14 cellular contexts compared by ENCODE assay signal in genomic region chr20:31811796-31812728, GRCh38. TPM values are rescaled to one million over a fixed set of nuclear protein-coding genes. Genes with fewer than 3 reads are reported as not detected.
DNase-seq lines count a peak whose midpoint lies in the region; ATAC-seq, FAIRE-seq and TF ChIP-seq lines count a peak whose summit lies in the region.
"Had no signal": no experiment of that assay in that cellular context is flagged by ENCODE, and none has a peak within 500 bp of the region (broad histone marks: within the 10 kb centered on the region; RNA-seq: fewer than 3 reads in every experiment).

No MANE protein-coding gene starts in this region.

- no peak for TF ChIP-seq POLR2A in H54 (IDR thresholded peaks at IDR 0.05; ENCODE audit: low read depth, low read length)

- H3K36me3 Mint-ChIP-seq in osteocyte (ENCODE audit: unreplicated experiment): no peaks in the 10 kb centered on the region
- H3K36me3 Mint-ChIP-seq: CD8-positive, alpha-beta T cell had no signal

- H3K27me3 ChIP-seq in SJCRH30: no peaks in the 10 kb centered on the region
- H3K27me3 ChIP-seq: spleen had no signal

- no peaks in the 10 kb centered on the region for H3K9me3 Mint-ChIP-seq in osteocyte (ENCODE audit: unreplicated experiment)
- H3K9me3 Mint-ChIP-seq: CD8-positive, alpha-beta T cell had no signal

- H3K4me1 Mint-ChIP-seq in osteocyte (ENCODE audit: unreplicated experiment): peaks cover 65% of the 10 kb centered on the region

- H3K27ac ChIP-seq in SJCRH30: peak overlapping the region; percentile 74
- H3K27ac ChIP-seq: spleen, VCaP had no signal

- TF ChIP-seq CTCF in osteocyte (IDR thresholded peaks at IDR 0.05): no peak

- peaks cover 66% of the 10 kb centered on the region for H3K4me1 ChIP-seq in SJCRH30

- peak overlapping the region; percentile 93 for H3K27ac Mint-ChIP-seq in osteocyte (ENCODE audit: unreplicated experiment)
- H3K27ac Mint-ChIP-seq: CD8-positive, alpha-beta T cell had no signal

- peaks cover 13% of the 10 kb centered on the region for H3K36me3 ChIP-seq in SJCRH30
- H3K36me3 ChIP-seq: spleen had no signal

- DNase-seq in H54 (ENCODE audit: insufficient read length, low spot score): peak; percentile 62
- DNase-seq in SJCRH30: peak; percentile 99 to 100
- DNase-seq in fibroblast of gingiva (ENCODE audit: low read depth): peak; percentile 61
- DNase-seq in osteocyte (ENCODE audit: extremely low spot score, unreplicated experiment): no peak
- DNase-seq in NCI-H2171 (lab: John Stamatoyannopoulos, UW): no peak
- DNase-seq in SIG-M5 treated with dmso at 0.1 percent for 504 hours (lab: John Stamatoyannopoulos, UW; ENCODE audit: unreplicated experiment): no peak
- DNase-seq: CD8-positive, alpha-beta T cell; KG1; NCI-H526; spleen had no signal

- no peaks in the 10 kb centered on the region for H3K27me3 Mint-ChIP-seq in osteocyte (ENCODE audit: unreplicated experiment)

- ATAC-seq in GM19467 (IDR thresholded peaks at IDR 0.05; ENCODE audit: unreplicated experiment) (no peak), HG03439 (IDR thresholded peaks at IDR 0.05; ENCODE audit: unreplicated experiment) (no peak)
- ATAC-seq: CD8-positive, alpha-beta T cell had no signal

- H3K9me3 ChIP-seq in SJCRH30 (replicated peaks): no peaks in the 10 kb centered on the region
- H3K9me3 ChIP-seq: spleen had no signal

- no peak overlapping the region for H3K4me3 ChIP-seq in SJCRH30
- H3K4me3 ChIP-seq: spleen had no signal

- H3K4me3 Mint-ChIP-seq in osteocyte (ENCODE audit: unreplicated experiment): peak overlapping the region; percentile 8
- H3K4me3 Mint-ChIP-seq: CD8-positive, alpha-beta T cell had no signal

- FAIRE-seq in H54 (lab: Jason Lieb, UNC): peak; percentile 15
- FAIRE-seq: endometrium had no signal

RNA-seq across cellular contexts. Expression of gene MYLK2, which starts 7.1 kb away (rescaled TPM):
- total RNA-seq in SJCRH30 (2014; rRNA removed; shearing (Covaris generic)): 3.1 and 3.5 TPM in 2 replicates
- 0.10 and 0.27 TPM in 2 replicates for total RNA-seq in osteocyte
- total RNA-seq: CD8-positive, alpha-beta T cell had no signal

RNA-seq across cellular contexts. Expression of gene FOXS1, which starts 33.3 kb away (rescaled TPM):
- 55.5 and 69.0 TPM in 2 replicates for total RNA-seq in SJCRH30 (2014; rRNA removed; shearing (Covaris generic))
- total RNA-seq in osteocyte: 11.8 and 13.6 TPM in 2 replicates
- total RNA-seq: CD8-positive, alpha-beta T cell had no signal

RNA-seq across cellular contexts. Expression of gene DUSP15, which starts 58.3 kb away (rescaled TPM):
- total RNA-seq in SJCRH30 (2014; rRNA removed; shearing (Covaris generic)): 2.5 and 2.9 TPM in 2 replicates
- 2.1 and 3.2 TPM in 2 replicates for total RNA-seq in osteocyte
- total RNA-seq: CD8-positive, alpha-beta T cell had no signal

RNA-seq across cellular contexts. Expression of gene TTLL9, which starts 58.4 kb away (rescaled TPM):
- 0.05 TPM in 1 of 2 replicates, not detected in the other for total RNA-seq in SJCRH30 (2014; rRNA removed; shearing (Covaris generic))
- total RNA-seq in osteocyte: 0.18 and 0.24 TPM in 2 replicates
- total RNA-seq: CD8-positive, alpha-beta T cell had no signal

Comparison
In these comparisons a context has a peak if more than half of its experiments do, and no peak if none do; other contexts are left out.
1. DNase-seq: peak in H54 (single experiment), SJCRH30 (2 of 2) and fibroblast of gingiva (single experiment); none in osteocyte (single experiment), NCI-H2171 (single experiment) and SIG-M5 treated with dmso at 0.1 percent for 504 hours (single experiment).